ENCODE assay signal across 8 cellular contexts in the genomic region with DNA sequence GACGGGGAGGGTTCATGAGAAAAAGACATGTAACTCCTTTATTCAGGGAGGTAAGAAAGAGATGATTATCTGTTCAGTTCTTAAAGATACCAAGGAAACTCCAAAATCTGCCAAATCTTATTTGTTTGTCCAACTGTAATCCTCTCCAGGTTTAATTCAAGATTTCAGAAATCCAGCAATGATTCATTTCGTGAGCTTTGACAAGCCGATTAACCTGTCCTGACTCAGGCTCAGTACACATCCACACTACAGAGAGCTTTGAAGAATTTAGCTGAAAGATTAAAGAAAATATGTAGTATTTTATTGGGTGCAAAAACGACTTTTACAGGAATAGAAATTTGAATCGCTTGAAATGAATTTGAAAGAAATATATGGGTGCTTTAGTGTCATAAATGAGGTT. TPM values are rescaled to one million over a fixed set of nuclear protein-coding genes. Genes with fewer than 3 reads are reported as not detected.
A peak's percentile ranks its signal among the peaks of the same experiment; 100 is the strongest.
DNase-seq lines count a peak whose midpoint lies in the region; ATAC-seq, FAIRE-seq and TF ChIP-seq lines count a peak whose summit lies in the region.

No MANE protein-coding gene starts in this region.

- TF ChIP-seq CTCF in CD4-positive, alpha-beta T cell (IDR thresholded peaks at IDR 0.05): no peak
- TF ChIP-seq CTCF in LNCaP clone FGC (IDR thresholded peaks at IDR 0.05; ENCODE audit: control insufficient read depth, extremely low read depth, insufficient read depth): no peak
- TF ChIP-seq CTCF in colonic mucosa (IDR thresholded peaks at IDR 0.05): no peak
- no peak for TF ChIP-seq CTCF in nephron (IDR thresholded peaks at IDR 0.05; ENCODE audit: unreplicated experiment in 3 of 3)

- POLR2A ChIA-PET in CD4-positive, alpha-beta T cell (lab: Charles Lee): no interaction called here

- no peak for ATAC-seq in CD4-positive, alpha-beta T cell (ENCODE audit: poor library complexity)
- ATAC-seq in HG02981 (IDR thresholded peaks at IDR 0.05; ENCODE audit: unreplicated experiment) (no peak), HG03378 (IDR thresholded peaks at IDR 0.05; ENCODE audit: unreplicated experiment) (no peak)

- H3K4me1 ChIP-seq in colonic mucosa: no peaks in the 10 kb centered on the region

- no peaks in the 10 kb centered on the region for H3K9me3 Mint-ChIP-seq in CD4-positive, alpha-beta T cell
- no peaks in the 10 kb centered on the region for H3K9me3 Mint-ChIP-seq in nephron

- no peaks in the 10 kb centered on the region for H3K9me3 ChIP-seq in CD4-positive, alpha-beta T cell (ENCODE audit: control insufficient read depth, low read length)
- no peaks in the 10 kb centered on the region for H3K9me3 ChIP-seq in colonic mucosa

- H3K4me3 ChIP-seq in LNCaP clone FGC (ENCODE audit: low read depth, low read length) (peak overlapping the region; percentile 42), colonic mucosa (peak overlapping the region; percentile 74)

- in situ Hi-C loops in KBM-7 (cut with MboI; ENCODE audit: low pct_unique_long_range_greater_than_20kb, low sequenced_read_pairs): no loop called here

- no peak for DNase-seq in CD4-positive, alpha-beta T cell
- DNase-seq in LNCaP clone FGC (ENCODE audit: low read depth) (no peak), colonic mucosa (no peak), urothelium cell line (ENCODE audit: low spot score) (no peak), KBM-7 (no peak)

- intact Hi-C loops in CD4-positive, alpha-beta T cell (cut with DNase I, micrococcal nuclease): loop anchor here in 1 of 2 experiments (5.0 kb wide), 1 partner anchor 1527 kb away; no protein-coding TSS in a partner anchor
- intact Hi-C loops in colonic mucosa (cut with DNase I): no loop called here

- H3K9ac ChIP-seq in colonic mucosa (ENCODE audit: low read depth in 2 of 2, low read length in 2 of 2): no peak overlapping the region

- H3K27me3 Mint-ChIP-seq in CD4-positive, alpha-beta T cell: no peaks in the 10 kb centered on the region
- H3K27me3 Mint-ChIP-seq in nephron (ENCODE audit: low read depth): no peaks in the 10 kb centered on the region

- no peaks in the 10 kb centered on the region for H3K36me3 ChIP-seq in colonic mucosa

- no peaks in the 10 kb centered on the region for H3K27me3 ChIP-seq in CD4-positive, alpha-beta T cell (ENCODE audit: control insufficient read depth, insufficient read depth, low read length)
- no peaks in the 10 kb centered on the region for H3K27me3 ChIP-seq in colonic mucosa

- FAIRE-seq in urothelium cell line (lab: Jason Lieb, UNC): no peak

- peaks cover 10% of the 10 kb centered on the region for H3K36me3 Mint-ChIP-seq in CD4-positive, alpha-beta T cell (ENCODE audit: low read depth)
- peaks cover 12% of the 10 kb centered on the region for H3K36me3 Mint-ChIP-seq in nephron (ENCODE audit: low read depth)

- H3K4me3 Mint-ChIP-seq in CD4-positive, alpha-beta T cell: peak overlapping the region; percentile 93
- H3K4me3 Mint-ChIP-seq in nephron: peak overlapping the region; percentile 84 to 96 (median 91)

- no peak overlapping the region for H3K27ac ChIP-seq in CD4-positive, alpha-beta T cell (ENCODE audit: low read depth, low read length)
- H3K27ac ChIP-seq in colonic mucosa: no peak overlapping the region

- CTCF ChIA-PET in CD4-positive, alpha-beta T cell (lab: Charles Lee): no interaction called here

- peaks cover 60% of the 10 kb centered on the region for H3K4me1 Mint-ChIP-seq in CD4-positive, alpha-beta T cell (ENCODE audit: low read depth)
- H3K4me1 Mint-ChIP-seq in nephron: peaks cover 30% of the 10 kb centered on the region

- peak overlapping the region; percentile 89 for H3K27ac Mint-ChIP-seq in CD4-positive, alpha-beta T cell
- peak overlapping the region; percentile 33 to 89 (median 60) for H3K27ac Mint-ChIP-seq in nephron

RNA-seq across cellular contexts. Expression of gene SPAG16, which starts 1.1 kb away (rescaled TPM):
- total RNA-seq in CD4-positive, alpha-beta T cell: 1 to 10 TPM; 2.8 to 3.2 TPM
- 10 to 100 TPM; 18.6 to 25.5 TPM for total RNA-seq in colonic mucosa

Comparison
In these comparisons a context has a peak if more than half of its experiments do, and no peak if none do; other contexts are left out.
1. RNA of gene SPAG16, which starts 1.1 kb away (total RNA-seq): 18.6 to 25.5 TPM in colonic mucosa; 2.8 to 3.2 TPM in CD4-positive, alpha-beta T cell; every median in the first group is over 4 times any median in the second.